ENCODE assay signal across 1 cellular context in genomic region chr5:264346-264745, GRCh38.
TF ChIP-seq lines count a peak whose summit lies in the region.

No MANE protein-coding gene starts in this region.

TF ChIP-seq in K562, 482 proteins besides CTCF, POLR2A, EP300 and RAD21:
- TF ChIP-seq POLR2G (IDR thresholded peaks at IDR 0.05; ENCODE audit: low read depth, low read length) (peak; percentile 48; the same call in 1 of the 2 replicates), STAT5A (IDR thresholded peaks at IDR 0.05; ENCODE audit: borderline replicate concordance, low read length) (no peak)
